ENCODE assay signal across 8 cellular contexts in genomic region chr2:127885780-127886592, GRCh38. TPM values are rescaled to one million over a fixed set of nuclear protein-coding genes. Genes with fewer than 3 reads are reported as not detected.
DNase-seq lines count a peak whose midpoint lies in the region; ATAC-seq lines count a peak whose summit lies in the region.
"Not testable (repeated sequence)": the region's sequence is repeated elsewhere in the genome, so short reads cannot be mapped to it uniquely, and the experiment has no call there.

TSS of gene AMMECR1L (minus strand) at chr2:127885956. CDS start at chr2:127874234, 11,722 bp downstream.

- peak within 1 kb of the TSS; percentile 73 for H3K4me3 ChIP-seq in CD4-positive, CD25-positive, alpha-beta regulatory T cell (ENCODE audit: low read depth, low read length)
- peak within 1 kb of the TSS; percentile 71 for H3K4me3 ChIP-seq in endocrine pancreas (ENCODE audit: control insufficient read depth, insufficient read depth, low read length)

- H3K4me3 Mint-ChIP-seq in CD4-positive, CD25-positive, alpha-beta regulatory T cell, result peak within 1 kb of the TSS; percentile 91 to 97 (median 94)

- H3K9ac ChIP-seq in endocrine pancreas (ENCODE audit: control insufficient read depth, insufficient read depth, low read length), result peak within 1 kb of the TSS; percentile 72

- not testable (repeated sequence) for H3K27me3 Mint-ChIP-seq in CD4-positive, CD25-positive, alpha-beta regulatory T cell

- peak; percentile 95 for ATAC-seq in CD4-positive, CD25-positive, alpha-beta regulatory T cell (ENCODE audit: low read depth in 2 of 2)
- peak; percentile 92 for ATAC-seq in GM19467 (IDR thresholded peaks at IDR 0.05; ENCODE audit: unreplicated experiment)
- ATAC-seq in HG03565 (IDR thresholded peaks at IDR 0.05; ENCODE audit: unreplicated experiment), result peak; percentile 87

- H3K36me3 Mint-ChIP-seq in CD4-positive, CD25-positive, alpha-beta regulatory T cell, result not testable (repeated sequence)

- DNase-seq in CD4-positive, CD25-positive, alpha-beta regulatory T cell, result peak; percentile 68 to 82 (median 78)
- DNase-seq in OCI-M1 (lab: John Stamatoyannopoulos, UW) (peak; percentile 81), medulla oblongata (ENCODE audit: extremely low spot score) (peak; percentile 61)
- DNase-seq in activated CD8-positive, alpha-beta memory T cell treated with anti-CD3 and anti-CD28 coated beads, Interleukin-2, amount 50 U/mL, for 4 hours, result peak; percentile 66
- peak; percentile 41 to 55 (median 48) for DNase-seq in stimulated activated CD4-positive, alpha-beta T cell treated with anti-CD3 and anti-CD28 coated beads, TNF-alpha, amount 100 ng/mL, for 1 hour (ENCODE audit: low read depth in 3 of 3, low spot score in 1 of 3)

- not testable (repeated sequence) for H3K36me3 ChIP-seq in CD4-positive, CD25-positive, alpha-beta regulatory T cell (ENCODE audit: control insufficient read depth, insufficient read depth, low read length); endocrine pancreas (ENCODE audit: control insufficient read depth, insufficient read depth, low read length)

- H3K27me3 ChIP-seq in CD4-positive, CD25-positive, alpha-beta regulatory T cell (ENCODE audit: control insufficient read depth, insufficient read depth, low read length); endocrine pancreas (ENCODE audit: control insufficient read depth, insufficient read depth, low read length): not testable (repeated sequence)

- H3K4me1 ChIP-seq in CD4-positive, CD25-positive, alpha-beta regulatory T cell (ENCODE audit: control insufficient read depth, insufficient read depth, low read length, poor library complexity, severe bottlenecking), result peaks cover 20% of the 10 kb centered on the region
- not testable (repeated sequence) for H3K4me1 ChIP-seq in endocrine pancreas (ENCODE audit: control insufficient read depth, insufficient read depth, low read length)

- H3K4me1 Mint-ChIP-seq in CD4-positive, CD25-positive, alpha-beta regulatory T cell, result peaks cover 19 to 56% (median 46%) of the 10 kb centered on the region in 4 donors

- peak within 1 kb of the TSS; percentile 89 to 97 (median 92) for H3K27ac Mint-ChIP-seq in CD4-positive, CD25-positive, alpha-beta regulatory T cell

- not testable (repeated sequence) for H3K9me3 Mint-ChIP-seq in CD4-positive, CD25-positive, alpha-beta regulatory T cell

- H3K9me3 ChIP-seq in CD4-positive, CD25-positive, alpha-beta regulatory T cell (ENCODE audit: control insufficient read depth in 2 of 2, low read length in 2 of 2); endocrine pancreas (ENCODE audit: control insufficient read depth, low read length): not testable (repeated sequence)

- H3K27ac ChIP-seq in CD4-positive, CD25-positive, alpha-beta regulatory T cell (ENCODE audit: insufficient read depth, low read length, poor library complexity, severe bottlenecking), result peak within 1 kb of the TSS; percentile 75

RNA-seq across cellular contexts. Expression of gene AMMECR1L, which starts in this region (rescaled TPM):
- total RNA-seq in CD4-positive, CD25-positive, alpha-beta regulatory T cell, result 14.0 TPM
- 1 to 10 TPM; 3.3 to 8.5 (median 5.6) TPM for polyA plus RNA-seq in CD4-positive, CD25-positive, alpha-beta regulatory T cell

Comparison
In these comparisons a context has a peak if more than half of its experiments do, and no peak if none do; other contexts are left out.
1. Peak in every context shown above with its lines: DNase-seq, ATAC-seq, H3K4me3 ChIP-seq and H3K27ac ChIP-seq.